In the genomic region with DNA sequence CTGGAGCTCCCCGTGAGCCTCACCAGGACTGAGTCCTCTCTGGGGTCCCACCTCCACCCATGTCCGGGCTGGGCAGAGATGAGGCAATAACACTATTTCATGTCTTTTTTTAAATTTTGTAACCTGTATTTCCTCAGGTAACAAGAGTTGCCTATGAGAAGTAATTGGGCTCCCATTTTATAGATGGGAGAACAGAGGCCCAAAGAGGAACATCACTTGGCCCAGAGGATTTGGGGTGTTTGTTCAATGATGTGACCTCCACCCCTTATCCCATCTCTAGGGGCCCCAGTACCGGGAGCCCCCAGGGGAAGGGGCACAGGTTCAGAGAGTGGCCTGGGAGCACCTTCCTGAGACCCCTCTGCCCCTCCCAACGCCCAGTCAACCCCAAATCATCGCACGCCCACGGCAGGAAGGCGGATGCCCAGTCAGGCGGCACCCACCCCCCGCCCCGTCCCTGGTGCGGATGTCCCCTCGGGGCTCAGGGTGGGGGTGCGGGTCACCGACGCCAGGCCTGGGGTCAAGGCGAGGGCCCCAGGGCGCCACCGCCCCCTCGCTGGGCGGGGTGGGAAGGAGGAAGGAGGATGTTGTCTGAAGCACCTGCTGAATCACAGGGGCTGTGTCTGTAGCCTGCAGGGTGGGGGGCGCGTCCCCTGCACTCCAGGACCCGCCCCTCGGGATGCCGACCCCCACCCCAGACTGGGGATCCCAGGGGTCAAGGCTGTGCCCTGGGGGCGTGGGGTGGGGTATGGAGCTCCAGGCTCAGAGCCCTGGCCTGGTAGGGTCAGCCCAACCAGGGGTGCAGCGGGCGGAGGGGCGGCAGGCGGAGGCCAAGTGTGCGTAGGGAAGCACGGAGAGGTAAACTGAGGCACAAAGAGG, we compare ENCODE assay signal across 8 cellular contexts. TPM values are rescaled to one million over a fixed set of nuclear protein-coding genes. Genes with fewer than 3 reads are reported as not detected.
DNase-seq lines count a peak whose midpoint lies in the region; ATAC-seq and TF ChIP-seq lines count a peak whose summit lies in the region.

No MANE protein-coding gene starts in this region.

- no peak overlapping the region for H2AFZ ChIP-seq in smooth muscle cell (ENCODE audit: low read depth)

- H3K27ac ChIP-seq in HUES6 (ENCODE audit: low read depth, low read length) (peak overlapping the region; percentile 66; the same call in 1 of the 2 replicates), right cardiac atrium (ENCODE audit: low read length) (peak overlapping the region; percentile 89), smooth muscle cell (ENCODE audit: low read depth) (peak overlapping the region; percentile 74)

- H4K20me1 ChIP-seq in smooth muscle cell (ENCODE audit: low read depth), result peaks cover 49% of the 10 kb centered on the region

- H3K27me3 ChIP-seq in HUES6 (ENCODE audit: control insufficient read depth, insufficient read depth, low read length) (no peaks in the 10 kb centered on the region), right cardiac atrium (ENCODE audit: control insufficient read depth, insufficient read depth) (no peaks in the 10 kb centered on the region), smooth muscle cell (ENCODE audit: low read depth) (no peaks in the 10 kb centered on the region)

- peaks cover 65% of the 10 kb centered on the region for H3K4me1 ChIP-seq in HUES6 (ENCODE audit: control insufficient read depth, insufficient read depth, low read length)
- peaks cover 10% of the 10 kb centered on the region for H3K4me1 ChIP-seq in right cardiac atrium (ENCODE audit: control insufficient read depth, insufficient read depth, low read length)
- H3K4me1 ChIP-seq in smooth muscle cell (ENCODE audit: low read depth), result peaks cover 34% of the 10 kb centered on the region

- H3K79me2 ChIP-seq in smooth muscle cell (ENCODE audit: low read depth), result peaks cover 29% of the 10 kb centered on the region

- peak overlapping the region; percentile 82 for H3K4me2 ChIP-seq in smooth muscle cell

- peak in 2 of 3 experiments; percentile 63 to 72 for DNase-seq in NCI-H1417 (lab: John Stamatoyannopoulos, UW)
- no peak for DNase-seq in NCI-H1417 treated with DMSO at 0.1 percent for 48 hours (lab: John Stamatoyannopoulos, UW)
- DNase-seq in activated gamma-delta T cell (lab: John Stamatoyannopoulos, UW), result peak; percentile 54
- DNase-seq in right cardiac atrium, result no peak
- peak; percentile 65 for DNase-seq in smooth muscle cell (lab: John Stamatoyannopoulos, UW; ENCODE audit: unreplicated experiment)
- DNase-seq in SKM-1 (lab: John Stamatoyannopoulos, UW; ENCODE audit: unreplicated experiment), result no peak
- no peak for DNase-seq in NCI-H1092 treated with DMSO at 0.1 percent for 48 hours (lab: John Stamatoyannopoulos, UW)

- H3K9ac ChIP-seq in HUES6 (ENCODE audit: low read length), result peak overlapping the region; percentile 75
- peak overlapping the region; percentile 41 for H3K9ac ChIP-seq in smooth muscle cell (ENCODE audit: low read depth)

- peak; percentile 0 to 10 for ATAC-seq in right cardiac atrium

- H3F3A ChIP-seq in smooth muscle cell (ENCODE audit: low read depth), result peaks cover 63% of the 10 kb centered on the region

- intact Hi-C loops in right cardiac atrium (cut with DNase I), result no loop called here

- H3K9me3 ChIP-seq in HUES6 (ENCODE audit: control insufficient read depth, insufficient read depth, low read depth, low read length), result no peaks in the 10 kb centered on the region
- H3K9me3 ChIP-seq in right cardiac atrium (ENCODE audit: control insufficient read depth, low read length), result no peaks in the 10 kb centered on the region
- H3K9me3 ChIP-seq in smooth muscle cell (replicated peaks; ENCODE audit: low read depth), result no peaks in the 10 kb centered on the region

- WGBS in right cardiac atrium, result 18% methylated on average over 33 of the region's 33 CpGs
- 27% methylated on average over 16 of the region's 33 CpGs for WGBS in smooth muscle cell (ENCODE audit: low lambda C conversion rate)

- H3K4me3 ChIP-seq in HUES6 (ENCODE audit: low read depth, low read length) (peak overlapping the region; percentile 80), right cardiac atrium (ENCODE audit: low read length) (no peak overlapping the region), smooth muscle cell (peak overlapping the region; percentile 42)

- H3K36me3 ChIP-seq in HUES6 (ENCODE audit: control insufficient read depth, insufficient read depth, low read length) (peaks cover 32% of the 10 kb centered on the region), smooth muscle cell (ENCODE audit: low read depth) (no peaks in the 10 kb centered on the region)

- no peak for TF ChIP-seq CTCF in smooth muscle cell (IDR thresholded peaks at IDR 0.05; ENCODE audit: borderline replicate concordance, insufficient read depth, poor library complexity, severe bottlenecking)

RNA-seq across cellular contexts. Expression of gene CIRBP, which starts 9.0 kb away (rescaled TPM):
- total RNA-seq in right cardiac atrium (100 to 1,000 TPM; 288 to 417 (median 333) TPM), smooth muscle cell (119 and 122 TPM in 2 replicates)
- polyA plus RNA-seq in right cardiac atrium (370 TPM), smooth muscle cell (215 and 235 TPM in 2 replicates)

RNA-seq across cellular contexts. Expression of gene MIDN, which starts 11.7 kb away (rescaled TPM):
- total RNA-seq in right cardiac atrium (100 to 1,000 TPM in 1 of 4 donors, 10 to 100 TPM in 3; 50.2 to 123 (median 62.4) TPM), smooth muscle cell (25.0 and 58.5 TPM in 2 replicates)
- polyA plus RNA-seq in right cardiac atrium (45.6 TPM), smooth muscle cell (65.3 and 70.6 TPM in 2 replicates)

RNA-seq across cellular contexts. Expression of gene FAM174C, which starts 15.2 kb away (rescaled TPM):
- total RNA-seq in right cardiac atrium (10 to 100 TPM; 15.9 to 18.1 (median 17.0) TPM), smooth muscle cell (33.4 and 41.5 TPM in 2 replicates)
- polyA plus RNA-seq in right cardiac atrium (25.3 TPM), smooth muscle cell (75.6 and 78.1 TPM in 2 replicates)

RNA-seq across cellular contexts. Expression of gene ATP5F1D, which starts 18.6 kb away (rescaled TPM):
- total RNA-seq in right cardiac atrium, result 100 to 1,000 TPM; 490 to 706 (median 622) TPM
- 660 TPM for polyA plus RNA-seq in right cardiac atrium
- total RNA-seq in smooth muscle cell, result 29.1 and 68.8 TPM in 2 replicates
- polyA plus RNA-seq in smooth muscle cell, result 265 and 272 TPM in 2 replicates

RNA-seq across cellular contexts. Expression of gene CBARP, which starts 22.3 kb away (rescaled TPM):
- total RNA-seq in right cardiac atrium (1 to 10 TPM in 3 of 4 donors, under 1 TPM in 1; 0.89 to 2.2 (median 1.5) TPM), smooth muscle cell (1.7 and 2.7 TPM in 2 replicates)
- polyA plus RNA-seq in right cardiac atrium (0.97 TPM), smooth muscle cell (10.2 and 10.5 TPM in 2 replicates)

Comparison
In these comparisons a context has a peak if more than half of its experiments do, and no peak if none do; other contexts are left out.
1. DNase-seq: peak in NCI-H1417 (2 of 3), activated gamma-delta T cell (single experiment) and smooth muscle cell (single experiment); none in NCI-H1417 treated with DMSO at 0.1 percent for 48 hours (single experiment), right cardiac atrium (0 of 3), SKM-1 (single experiment) and NCI-H1092 treated with DMSO at 0.1 percent for 48 hours (single experiment).
2. Peak in every context shown above with its lines, with median percentiles within 50 percentile points of each other: H3K27ac ChIP-seq.